ENCODE assay signal across 2 cellular contexts in the genomic region with DNA sequence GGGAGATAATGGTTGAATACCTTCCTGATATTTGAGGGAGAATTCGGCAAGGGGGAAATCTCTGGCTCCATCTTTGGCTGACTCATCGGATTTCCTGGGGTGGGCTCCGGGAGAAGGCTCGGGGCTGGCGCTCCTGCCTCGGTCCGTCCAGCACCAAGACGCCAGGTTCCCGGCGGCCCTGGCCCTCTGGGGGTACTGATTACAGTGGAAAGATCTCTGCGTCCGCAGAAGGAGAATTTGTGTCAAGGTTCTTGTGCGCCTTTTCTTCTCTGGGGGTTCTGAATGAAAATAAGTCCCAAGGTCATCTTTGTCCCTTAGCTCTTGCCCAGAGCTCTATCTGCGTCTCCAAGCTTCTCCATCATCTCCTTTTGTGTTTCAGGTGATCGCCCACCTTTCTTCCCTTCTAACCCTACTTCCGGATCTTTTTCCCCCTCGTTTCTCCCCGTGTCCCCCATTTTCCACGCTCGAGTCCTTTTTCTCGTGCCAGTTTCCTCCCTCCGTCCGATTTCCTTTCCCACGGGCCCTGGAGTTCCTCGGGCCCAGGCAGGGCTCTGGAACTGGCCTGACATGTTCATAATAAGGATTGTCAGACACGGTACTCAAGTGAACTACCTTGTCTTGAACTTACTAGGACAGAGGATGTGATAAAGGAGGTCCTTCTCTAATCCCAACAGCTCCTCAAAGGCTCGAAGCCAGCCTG.
A peak's percentile ranks its signal among the peaks of the same experiment; 100 is the strongest.
TF ChIP-seq lines count a peak whose summit lies in the region.

No MANE protein-coding gene starts in this region.

TF ChIP-seq in H1, 55 proteins besides CTCF, POLR2A, EP300 and RAD21:
- TF ChIP-seq SUZ12 (IDR thresholded peaks at IDR 0.05; ENCODE audit: low read length) (peak; percentile 81), CBX8 (IDR thresholded peaks at IDR 0.05; ENCODE audit: borderline replicate concordance, low read depth, low read length) (0 out of 2 replicates have a peak, but pooled peaks have one; percentile 76), EZH2 (IDR thresholded peaks at IDR 0.05; ENCODE audit: low read depth, low read length, severe bottlenecking) (peak; percentile 89), PHF8 (conservative IDR thresholded peaks at IDR 0.05; ENCODE audit: low read depth, low read length) (no peak), MAFK (IDR thresholded peaks at IDR 0.05; ENCODE audit: low read depth, low read length) (peak; percentile 27; the same call in 1 of the 2 replicates), ASH2L (IDR thresholded peaks at IDR 0.05; ENCODE audit: low read length) (no peak)

TF ChIP-seq in SK-N-SH, 30 proteins besides CTCF, POLR2A, EP300 and RAD21:
- TF ChIP-seq FOXJ3 (CRISPR knock-in tag; IDR thresholded peaks at IDR 0.05) (no peak), FOXM1 (IDR thresholded peaks at IDR 0.05; ENCODE audit: low read depth) (no peak), YY1 (IDR thresholded peaks at IDR 0.05; ENCODE audit: low read depth) (no peak), FOSL2 (IDR thresholded peaks at IDR 0.05; ENCODE audit: borderline replicate concordance, low read depth) (no peak), TCF12 (IDR thresholded peaks at IDR 0.05) (no peak), SIN3A (IDR thresholded peaks at IDR 0.05; ENCODE audit: borderline replicate concordance, low read depth, low read length) (no peak), NRF1 (IDR thresholded peaks at IDR 0.05; ENCODE audit: low read depth, low read length) (no peak), GATA2 (CRISPR knock-in tag; IDR thresholded peaks at IDR 0.05) (no peak), NFIC (IDR thresholded peaks at IDR 0.05; ENCODE audit: borderline replicate concordance) (no peak), MEF2A (IDR thresholded peaks at IDR 0.05; ENCODE audit: borderline replicate concordance, low read depth) (no peak), POLR2AphosphoS5 (IDR thresholded peaks at IDR 0.05; ENCODE audit: low read depth, low read length) (no peak), MXI1 (IDR thresholded peaks at IDR 0.05; ENCODE audit: low read depth, low read length) (no peak), SMC3 (IDR thresholded peaks at IDR 0.05; ENCODE audit: low read depth, low read length) (no peak)
- TF ChIP-seq, protein P1, sequence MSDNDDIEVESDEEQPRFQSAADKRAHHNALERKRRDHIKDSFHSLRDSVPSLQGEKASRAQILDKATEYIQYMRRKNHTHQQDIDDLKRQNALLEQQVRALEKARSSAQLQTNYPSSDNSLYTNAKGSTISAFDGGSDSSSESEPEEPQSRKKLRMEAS (IDR thresholded peaks at IDR 0.05; ENCODE audit: low read depth) = no peak
- TF ChIP-seq, protein P2, sequence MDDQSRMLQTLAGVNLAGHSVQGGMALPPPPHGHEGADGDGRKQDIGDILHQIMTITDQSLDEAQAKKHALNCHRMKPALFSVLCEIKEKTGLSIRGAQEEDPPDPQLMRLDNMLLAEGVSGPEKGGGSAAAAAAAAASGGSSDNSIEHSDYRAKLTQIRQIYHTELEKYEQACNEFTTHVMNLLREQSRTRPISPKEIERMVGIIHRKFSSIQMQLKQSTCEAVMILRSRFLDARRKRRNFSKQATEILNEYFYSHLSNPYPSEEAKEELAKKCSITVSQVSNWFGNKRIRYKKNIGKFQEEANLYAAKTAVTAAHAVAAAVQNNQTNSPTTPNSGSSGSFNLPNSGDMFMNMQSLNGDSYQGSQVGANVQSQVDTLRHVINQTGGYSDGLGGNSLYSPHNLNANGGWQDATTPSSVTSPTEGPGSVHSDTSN (IDR thresholded peaks at IDR 0.05) = no peak
- TF ChIP-seq, protein P3, sequence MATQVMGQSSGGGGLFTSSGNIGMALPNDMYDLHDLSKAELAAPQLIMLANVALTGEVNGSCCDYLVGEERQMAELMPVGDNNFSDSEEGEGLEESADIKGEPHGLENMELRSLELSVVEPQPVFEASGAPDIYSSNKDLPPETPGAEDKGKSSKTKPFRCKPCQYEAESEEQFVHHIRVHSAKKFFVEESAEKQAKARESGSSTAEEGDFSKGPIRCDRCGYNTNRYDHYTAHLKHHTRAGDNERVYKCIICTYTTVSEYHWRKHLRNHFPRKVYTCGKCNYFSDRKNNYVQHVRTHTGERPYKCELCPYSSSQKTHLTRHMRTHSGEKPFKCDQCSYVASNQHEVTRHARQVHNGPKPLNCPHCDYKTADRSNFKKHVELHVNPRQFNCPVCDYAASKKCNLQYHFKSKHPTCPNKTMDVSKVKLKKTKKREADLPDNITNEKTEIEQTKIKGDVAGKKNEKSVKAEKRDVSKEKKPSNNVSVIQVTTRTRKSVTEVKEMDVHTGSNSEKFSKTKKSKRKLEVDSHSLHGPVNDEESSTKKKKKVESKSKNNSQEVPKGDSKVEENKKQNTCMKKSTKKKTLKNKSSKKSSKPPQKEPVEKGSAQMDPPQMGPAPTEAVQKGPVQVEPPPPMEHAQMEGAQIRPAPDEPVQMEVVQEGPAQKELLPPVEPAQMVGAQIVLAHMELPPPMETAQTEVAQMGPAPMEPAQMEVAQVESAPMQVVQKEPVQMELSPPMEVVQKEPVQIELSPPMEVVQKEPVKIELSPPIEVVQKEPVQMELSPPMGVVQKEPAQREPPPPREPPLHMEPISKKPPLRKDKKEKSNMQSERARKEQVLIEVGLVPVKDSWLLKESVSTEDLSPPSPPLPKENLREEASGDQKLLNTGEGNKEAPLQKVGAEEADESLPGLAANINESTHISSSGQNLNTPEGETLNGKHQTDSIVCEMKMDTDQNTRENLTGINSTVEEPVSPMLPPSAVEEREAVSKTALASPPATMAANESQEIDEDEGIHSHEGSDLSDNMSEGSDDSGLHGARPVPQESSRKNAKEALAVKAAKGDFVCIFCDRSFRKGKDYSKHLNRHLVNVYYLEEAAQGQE (IDR thresholded peaks at IDR 0.05; ENCODE audit: low read depth, low read length) = no peak
- TF ChIP-seq, protein P4, sequence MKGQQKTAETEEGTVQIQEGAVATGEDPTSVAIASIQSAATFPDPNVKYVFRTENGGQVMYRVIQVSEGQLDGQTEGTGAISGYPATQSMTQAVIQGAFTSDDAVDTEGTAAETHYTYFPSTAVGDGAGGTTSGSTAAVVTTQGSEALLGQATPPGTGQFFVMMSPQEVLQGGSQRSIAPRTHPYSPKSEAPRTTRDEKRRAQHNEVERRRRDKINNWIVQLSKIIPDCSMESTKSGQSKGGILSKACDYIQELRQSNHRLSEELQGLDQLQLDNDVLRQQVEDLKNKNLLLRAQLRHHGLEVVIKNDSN (IDR thresholded peaks at IDR 0.05; ENCODE audit: borderline replicate concordance, low read depth) = no peak
- TF ChIP-seq, protein P5, sequence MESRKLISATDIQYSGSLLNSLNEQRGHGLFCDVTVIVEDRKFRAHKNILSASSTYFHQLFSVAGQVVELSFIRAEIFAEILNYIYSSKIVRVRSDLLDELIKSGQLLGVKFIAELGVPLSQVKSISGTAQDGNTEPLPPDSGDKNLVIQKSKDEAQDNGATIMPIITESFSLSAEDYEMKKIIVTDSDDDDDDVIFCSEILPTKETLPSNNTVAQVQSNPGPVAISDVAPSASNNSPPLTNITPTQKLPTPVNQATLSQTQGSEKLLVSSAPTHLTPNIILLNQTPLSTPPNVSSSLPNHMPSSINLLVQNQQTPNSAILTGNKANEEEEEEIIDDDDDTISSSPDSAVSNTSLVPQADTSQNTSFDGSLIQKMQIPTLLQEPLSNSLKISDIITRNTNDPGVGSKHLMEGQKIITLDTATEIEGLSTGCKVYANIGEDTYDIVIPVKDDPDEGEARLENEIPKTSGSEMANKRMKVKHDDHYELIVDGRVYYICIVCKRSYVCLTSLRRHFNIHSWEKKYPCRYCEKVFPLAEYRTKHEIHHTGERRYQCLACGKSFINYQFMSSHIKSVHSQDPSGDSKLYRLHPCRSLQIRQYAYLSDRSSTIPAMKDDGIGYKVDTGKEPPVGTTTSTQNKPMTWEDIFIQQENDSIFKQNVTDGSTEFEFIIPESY (IDR thresholded peaks at IDR 0.05; ENCODE audit: borderline replicate concordance, low read depth) = no peak
